ENCODE assay signal across 8 cellular contexts in genomic region chr3:16551342-16551976, GRCh38. TPM values are rescaled to one million over a fixed set of nuclear protein-coding genes. Genes with fewer than 3 reads are reported as not detected.
DNase-seq lines count a peak whose midpoint lies in the region; ATAC-seq and TF ChIP-seq lines count a peak whose summit lies in the region.

No MANE protein-coding gene starts in this region.

- no peaks in the 10 kb centered on the region for H3K4me1 ChIP-seq in PC-9 (replicated peaks; ENCODE audit: insufficient read depth)

- intact Hi-C loops in PC-9 (cut with micrococcal nuclease; ENCODE audit: unreplicated experiment) = loop anchor here (5.0 to 10.0 kb wide), 4 partner anchors 284 to 1447 kb away; partner anchors contain the start of gene OXNAD1

- DNase-seq in activated naive CD4-positive, alpha-beta T cell treated with anti-CD3 and anti-CD28 coated beads, Interleukin-2, amount 50 U/mL, for 72 hours (ENCODE audit: low spot score in 2 of 2) = no peak
- no peak for DNase-seq in activated naive CD4-positive, alpha-beta T cell treated with anti-CD3 and anti-CD28 coated beads, Interleukin-2, amount 50 U/mL, for 16 hours
- DNase-seq in PC-9 (no peak), endothelial cell (ENCODE audit: low spot score) (no peak), erythroblast (lab: John Stamatoyannopoulos, UW) (no peak), putamen (ENCODE audit: low spot score) (no peak)
- no peak for DNase-seq in stimulated activated naive B cell treated with anti-CD40 and anti-IgM and Interleukin-4, amounts not matched to agents 10 μg/mL and 1 μg/mL and 100 μg/mL, for 72 hours

- no peak overlapping the region for H3K27ac ChIP-seq in PC-9

- peak overlapping the region; percentile 95 for H3K27ac Mint-ChIP-seq in activated naive CD4-positive, alpha-beta T cell treated with anti-CD3 and anti-CD28 coated beads, Interleukin-2, amount 50 U/mL, for 72 hours
- no peak overlapping the region for H3K27ac Mint-ChIP-seq in endothelial cell (ENCODE audit: unreplicated experiment)
- peak overlapping the region; percentile 84 for H3K27ac Mint-ChIP-seq in stimulated activated naive B cell treated with anti-CD40 and anti-IgM and Interleukin-4, amounts not matched to agents 10 μg/mL and 1 μg/mL and 100 μg/mL, for 72 hours

- peak overlapping the region; percentile 17 for H3K4me3 Mint-ChIP-seq in endothelial cell (ENCODE audit: unreplicated experiment)
- no peak overlapping the region for H3K4me3 Mint-ChIP-seq in stimulated activated naive B cell treated with anti-CD40 and anti-IgM and Interleukin-4, amounts not matched to agents 10 μg/mL and 1 μg/mL and 100 μg/mL, for 72 hours

- H3F3A ChIP-seq in PC-9 (ENCODE audit: insufficient read depth, low read depth) = no peaks in the 10 kb centered on the region

- TF ChIP-seq CTCF in PC-9 (conservative IDR thresholded peaks at IDR 0.05) (no peak), endothelial cell (IDR thresholded peaks at IDR 0.05; ENCODE audit: unreplicated experiment) (no peak)

- CTCF ChIA-PET in PC-9 (lab: Charles Lee) = interaction anchor here (0.7 kb wide), 1 partner anchor 286 kb away, joined by 3 read pairs; the partner anchor contains the start of gene OXNAD1

- H3K9me3 Mint-ChIP-seq in activated naive CD4-positive, alpha-beta T cell treated with anti-CD3 and anti-CD28 coated beads, Interleukin-2, amount 50 U/mL, for 72 hours = peaks cover 0 to 7% of the 10 kb centered on the region in 2 donors
- H3K9me3 Mint-ChIP-seq in endothelial cell (ENCODE audit: unreplicated experiment) = no peaks in the 10 kb centered on the region
- peaks cover 0 to 4% of the 10 kb centered on the region in 2 donors for H3K9me3 Mint-ChIP-seq in stimulated activated naive B cell treated with anti-CD40 and anti-IgM and Interleukin-4, amounts not matched to agents 10 μg/mL and 1 μg/mL and 100 μg/mL, for 72 hours

- peaks cover 10% of the 10 kb centered on the region for H3K4me1 Mint-ChIP-seq in endothelial cell (ENCODE audit: unreplicated experiment)
- peaks cover 22 to 40% of the 10 kb centered on the region in 2 donors for H3K4me1 Mint-ChIP-seq in stimulated activated naive B cell treated with anti-CD40 and anti-IgM and Interleukin-4, amounts not matched to agents 10 μg/mL and 1 μg/mL and 100 μg/mL, for 72 hours

- peak overlapping the region; percentile 76 for H2AFZ ChIP-seq in PC-9

- no TSS peak for BruUV-seq in PC-9 (replicated peaks; lab: Mats Ljungman, UMichigan)

- TF ChIP-seq POLR2A in erythroblast (IDR thresholded peaks at IDR 0.05; ENCODE audit: low read length) = no peak

- no peak overlapping the region for H3K4me3 ChIP-seq in PC-9

- no peaks in the 10 kb centered on the region for H3K9me2 ChIP-seq in PC-9 (ENCODE audit: insufficient read depth)

- no peaks in the 10 kb centered on the region for H4K20me1 ChIP-seq in PC-9 (ENCODE audit: insufficient read depth)

- no peaks in the 10 kb centered on the region for H3K27me3 ChIP-seq in PC-9 (ENCODE audit: insufficient read depth, low read depth)

- H3K9me3 ChIP-seq in PC-9 (ENCODE audit: insufficient read depth, low read depth) = no peaks in the 10 kb centered on the region

- H3K36me3 Mint-ChIP-seq in activated naive CD4-positive, alpha-beta T cell treated with anti-CD3 and anti-CD28 coated beads, Interleukin-2, amount 50 U/mL, for 72 hours = peaks cover 0 to 15% of the 10 kb centered on the region in 2 donors
- no peaks in the 10 kb centered on the region for H3K36me3 Mint-ChIP-seq in endothelial cell (ENCODE audit: low read depth, unreplicated experiment)
- peaks cover 3 to 8% of the 10 kb centered on the region in 2 donors for H3K36me3 Mint-ChIP-seq in stimulated activated naive B cell treated with anti-CD40 and anti-IgM and Interleukin-4, amounts not matched to agents 10 μg/mL and 1 μg/mL and 100 μg/mL, for 72 hours

- peaks cover 3% of the 10 kb centered on the region for H3K27me3 Mint-ChIP-seq in endothelial cell (ENCODE audit: unreplicated experiment)
- H3K27me3 Mint-ChIP-seq in stimulated activated naive B cell treated with anti-CD40 and anti-IgM and Interleukin-4, amounts not matched to agents 10 μg/mL and 1 μg/mL and 100 μg/mL, for 72 hours = peaks cover 4 to 10% of the 10 kb centered on the region in 2 donors

- peak overlapping the region; percentile 60; the same call in 1 of the 2 replicates for H3K4me2 ChIP-seq in PC-9

- H3K79me2 ChIP-seq in PC-9 (ENCODE audit: low read depth) = no peaks in the 10 kb centered on the region

- POLR2A ChIA-PET in PC-9 (lab: Charles Lee; ENCODE audit: unreplicated experiment) = no interaction called here

- ATAC-seq in activated naive CD4-positive, alpha-beta T cell treated with anti-CD3 and anti-CD28 coated beads, Interleukin-2, amount 50 U/mL, for 72 hours = no peak
- peak; percentile 3 to 4 for ATAC-seq in stimulated activated naive B cell treated with anti-CD40 and anti-IgM and Interleukin-4, amounts not matched to agents 10 μg/mL and 1 μg/mL and 100 μg/mL, for 72 hours (replicated peaks)
- no peak for ATAC-seq in HG02759 (IDR thresholded peaks at IDR 0.05; ENCODE audit: unreplicated experiment)

- H3K36me3 ChIP-seq in PC-9 (ENCODE audit: low read depth) = no peaks in the 10 kb centered on the region

RNA-seq across cellular contexts. Expression of gene RFTN1, which starts 38.0 kb away (rescaled TPM):
- total RNA-seq in activated naive CD4-positive, alpha-beta T cell treated with anti-CD3 and anti-CD28 coated beads, Interleukin-2, amount 50 U/mL, for 72 hours = 100 to 1,000 TPM in 1 of 2 donors, 10 to 100 TPM in 1; 94.3 to 111 TPM
- total RNA-seq in PC-9 (2021) (0.41 TPM in 1 of 2 replicates, not detected in the other), endothelial cell (ENCODE audit: unreplicated experiment) (41.8 TPM)

RNA-seq across cellular contexts. Expression of gene DAZL, which starts 53.8 kb away (rescaled TPM):
- not detected for total RNA-seq in activated naive CD4-positive, alpha-beta T cell treated with anti-CD3 and anti-CD28 coated beads, Interleukin-2, amount 50 U/mL, for 72 hours
- not detected in 2 replicates for total RNA-seq in PC-9 (2021)
- total RNA-seq in endothelial cell (ENCODE audit: unreplicated experiment) = 0.33 TPM

Comparison
In these comparisons a context has a peak if more than half of its experiments do, and no peak if none do; other contexts are left out.
1. ATAC-seq: peak in stimulated activated naive B cell treated with anti-CD40 and anti-IgM and Interleukin-4, amounts not matched to agents 10 μg/mL and 1 μg/mL and 100 μg/mL, for 72 hours (2 of 2); none in activated naive CD4-positive, alpha-beta T cell treated with anti-CD3 and anti-CD28 coated beads, Interleukin-2, amount 50 U/mL, for 72 hours (0 of 2) and HG02759 (single experiment).
2. RNA of gene RFTN1, which starts 38.0 kb away (total RNA-seq): 94.3 to 111 TPM in activated naive CD4-positive, alpha-beta T cell treated with anti-CD3 and anti-CD28 coated beads, Interleukin-2, amount 50 U/mL, for 72 hours and 41.8 TPM in endothelial cell (single experiment); 0.41 TPM in PC-9; every median in the first group is over 10 times any median in the second.